In the genomic region with DNA sequence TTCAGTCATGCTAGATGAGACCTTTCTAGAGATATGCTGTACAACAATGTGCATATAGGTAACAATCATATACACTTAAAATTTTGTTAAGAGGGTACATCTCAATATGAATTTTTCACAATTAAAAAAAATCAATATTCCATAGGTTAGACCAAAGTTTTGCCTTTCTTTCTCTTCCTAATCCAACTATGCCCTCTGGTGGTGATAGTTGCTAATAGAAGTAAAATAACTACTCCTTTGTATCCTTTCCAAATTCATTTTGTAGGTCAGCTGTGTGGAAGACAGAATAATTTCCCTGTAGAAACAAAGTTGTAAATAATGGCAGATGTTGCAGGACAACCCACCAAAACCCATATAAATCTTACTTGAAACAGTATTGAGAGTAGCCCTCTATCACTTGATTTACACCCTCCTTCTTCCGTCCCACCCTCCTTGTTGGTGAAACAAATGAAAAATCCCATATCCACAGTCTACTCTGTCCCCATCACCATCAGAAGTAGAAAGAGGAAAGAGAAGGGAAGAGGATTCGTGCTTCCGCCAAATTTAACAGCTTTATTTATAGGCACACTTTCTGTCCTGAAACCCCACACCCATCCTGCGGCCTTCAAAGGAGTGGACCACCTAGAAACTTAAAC, we compare ENCODE assay signal across 8 cellular contexts. TPM values are rescaled to one million over a fixed set of nuclear protein-coding genes. Genes with fewer than 3 reads are reported as not detected.
A peak's percentile ranks its signal among the peaks of the same experiment; 100 is the strongest.
DNase-seq lines count a peak whose midpoint lies in the region; ATAC-seq lines count a peak whose summit lies in the region.

No MANE protein-coding gene starts in this region.

- ATAC-seq in GM19023 (IDR thresholded peaks at IDR 0.05; ENCODE audit: unreplicated experiment) = no peak
- no peak for ATAC-seq in activated CD4-positive, CD25-positive, alpha-beta regulatory T cell treated with anti-CD3 and anti-CD28 coated beads, Interleukin-2, amount 50 U/mL, for 24 hours

- DNase-seq in DMS 273 (lab: John Stamatoyannopoulos, UW; ENCODE audit: unreplicated experiment) (peak; percentile 76), HT-29 (ENCODE audit: low spot score) (peak; percentile 84), NOMO-1 treated with DMSO at 0.1 percent for 48 hours (lab: John Stamatoyannopoulos, UW; ENCODE audit: unreplicated experiment) (peak; percentile 50), dermis blood vessel endothelial cell (peak; percentile 80), medulla oblongata (ENCODE audit: extremely low spot score) (peak; percentile 93)
- no peak for DNase-seq in stimulated activated CD4-positive, alpha-beta T cell treated with anti-CD3 and anti-CD28 coated beads, Interleukin-1b, Interleukin-23, amount 100 ng/mL, for 48 hours

RNA-seq across cellular contexts. Expression of gene KICS2, which starts 34.2 kb away (rescaled TPM):
- 7.1 and 9.0 TPM in 2 replicates for total RNA-seq in HT-29 (2014; rRNA removed; shearing (Covaris generic))
- total RNA-seq in dermis blood vessel endothelial cell = 4.4 and 6.0 TPM in 2 replicates
